Comparison of ENCODE assay signal across 14 cellular contexts in genomic region chr5:53397845-53398244, GRCh38.
DNase-seq lines count a peak whose midpoint lies in the region; ATAC-seq, FAIRE-seq and TF ChIP-seq lines count a peak whose summit lies in the region.
"Had no signal": no experiment of that assay in that cellular context is flagged by ENCODE, and none has a peak within 500 bp of the region (broad histone marks: within the 10 kb centered on the region; RNA-seq: fewer than 3 reads in every experiment).

No MANE protein-coding gene starts in this region.

- no TSS peak for BruUV-seq in HepG2 (replicated peaks; lab: Mats Ljungman, UMichigan)

- no peak for TF ChIP-seq POLR2A in HepG2 (IDR thresholded peaks at IDR 0.05; ENCODE audit: insufficient read depth in 1 of 2, low read depth in 2 of 2, low read length in 2 of 2)

- H3K4me3 ChIP-seq in AG10803 (ENCODE audit: low read length) (no peak overlapping the region), HepG2 (replicated peaks in 1 of 3; ENCODE audit: insufficient read depth in 1 of 3, low read depth in 2 of 3, low read length in 3 of 3) (no peak overlapping the region)
- H3K4me3 ChIP-seq: Peyer's patch, thoracic aorta had no signal

- no peaks in the 10 kb centered on the region for H3K4me1 ChIP-seq in HepG2 (ENCODE audit: insufficient read depth, low read length)
- H3K4me1 ChIP-seq: Peyer's patch had no signal

- no peak overlapping the region for H3K9ac ChIP-seq in HepG2 (ENCODE audit: insufficient read depth, low read depth, low read length)

- TF ChIP-seq EP300 in HepG2 (IDR thresholded peaks at IDR 0.05; ENCODE audit: low read depth in 2 of 2, low read length in 2 of 2) = no peak
- TF ChIP-seq EP300 in HepG2 (CRISPR knock-in tag; IDR thresholded peaks at IDR 0.05; ENCODE audit: borderline replicate concordance) = no peak

- in situ Hi-C loops in HepG2 (cut with HindIII; ENCODE audit: extremely low pct_ligation_motif_present, low pct_unique_long_range_greater_than_20kb) = no loop called here

- DNase-seq in AG10803 (ENCODE audit: low read depth) (peak; percentile 72), LoVo (ENCODE audit: low spot score) (peak; percentile 49), dermis blood vessel endothelial cell (peak; percentile 74), medulla oblongata (ENCODE audit: extremely low spot score) (peak; percentile 6), HepG2 (ENCODE audit: low spot score) (no peak), kidney glomerular epithelial cell (lab: John Stamatoyannopoulos, UW) (no peak)
- DNase-seq: C1 segment of cervical spinal cord; central memory CD4-positive, alpha-beta T cell; Peyer's patch; retina had no signal

- POLR2A ChIA-PET in HepG2 (lab: Yijun Ruan, JAX) = no interaction called here

- TF ChIP-seq CTCF in AG10803 (conservative IDR thresholded peaks at IDR 0.05; ENCODE audit: low read length) = no peak
- TF ChIP-seq CTCF in HepG2 (CRISPR knock-in tag; IDR thresholded peaks at IDR 0.05) = no peak

- H4K20me1 ChIP-seq in HepG2 (ENCODE audit: insufficient read depth, low read length) = no peaks in the 10 kb centered on the region

- intact Hi-C loops in HepG2 (cut with micrococcal nuclease; ENCODE audit: unreplicated experiment) = no loop called here

- no peak for FAIRE-seq in HepG2 (lab: Jason Lieb, UNC)

- no peak overlapping the region for H3K27ac ChIP-seq in HepG2 (ENCODE audit: extremely low read length, insufficient read depth, low read length)
- H3K27ac ChIP-seq: Peyer's patch, thoracic aorta, VCaP had no signal

- TF ChIP-seq RAD21 in HepG2 (CRISPR knock-in tag; IDR thresholded peaks at IDR 0.05) = no peak

- no peaks in the 10 kb centered on the region for H3K9me3 ChIP-seq in HepG2 (ENCODE audit: low read length)
- H3K9me3 ChIP-seq: Peyer's patch, thoracic aorta had no signal

- no peaks in the 10 kb centered on the region for H3K79me2 ChIP-seq in HepG2 (ENCODE audit: insufficient read depth, low read length)

- no peak overlapping the region for H2AFZ ChIP-seq in HepG2 (ENCODE audit: low read length)

- no peaks in the 10 kb centered on the region for H3K27me3 ChIP-seq in HepG2 (ENCODE audit: control insufficient read depth in 1 of 2, insufficient read depth in 2 of 2, low read length in 2 of 2)
- H3K27me3 ChIP-seq: Peyer's patch had no signal

- 0% methylated on average over 2 of the region's 2 CpGs for WGBS in HepG2 (ENCODE audit: low lambda C conversion rate)

- no peaks in the 10 kb centered on the region for H3K36me3 ChIP-seq in HepG2 (replicated peaks in 1 of 2; ENCODE audit: control insufficient read depth in 1 of 2, insufficient read depth in 2 of 2, low read length in 2 of 2)
- H3K36me3 ChIP-seq: Peyer's patch, thoracic aorta had no signal

- CTCF ChIA-PET in HepG2 (lab: Yijun Ruan, JAX; ENCODE audit: low intra/inter-chr PET ratio, low total read pairs) = no interaction called here

- no peak for ATAC-seq in HepG2
- ATAC-seq in GM18861 (IDR thresholded peaks at IDR 0.05; ENCODE audit: unreplicated experiment) = no peak
- ATAC-seq in HG02571 (IDR thresholded peaks at IDR 0.05; ENCODE audit: unreplicated experiment) = no peak

- H3K4me2 ChIP-seq in HepG2 (ENCODE audit: low read depth, low read length) = no peak overlapping the region

TF ChIP-seq in HepG2, 621 proteins besides CTCF, POLR2A, EP300 and RAD21:
- TF ChIP-seq ZKSCAN8 (CRISPR knock-in tag; IDR thresholded peaks at IDR 0.05; ENCODE audit: borderline replicate concordance) (no peak), TRAFD1 (CRISPR knock-in tag; IDR thresholded peaks at IDR 0.05; ENCODE audit: borderline replicate concordance) (no peak), FOXK2 (IDR thresholded peaks at IDR 0.05) (no peak), ZBTB14 (CRISPR knock-in tag; IDR thresholded peaks at IDR 0.05) (no peak), ZNF691 (CRISPR knock-in tag; IDR thresholded peaks at IDR 0.05; ENCODE audit: borderline replicate concordance, low read depth) (no peak), ZNF253 (CRISPR knock-in tag; IDR thresholded peaks at IDR 0.05; ENCODE audit: borderline replicate concordance) (no peak), CCAR2 (optimal IDR thresholded peaks at IDR 0.05; ENCODE audit: low read depth, low read length) (no peak)

Comparison
In these comparisons a context has a peak if more than half of its experiments do, and no peak if none do; other contexts are left out.
1. DNase-seq: peak in AG10803 (single experiment), LoVo (single experiment), dermis blood vessel endothelial cell (single experiment) and medulla oblongata (single experiment); none in HepG2 (single experiment) and kidney glomerular epithelial cell (single experiment).